ENCODE assay signal across 1 cellular context in genomic region chr14:23379331-23380196, GRCh38.
TF ChIP-seq lines count a peak whose summit lies in the region.

No MANE protein-coding gene starts in this region.

TF ChIP-seq in HepG2, 621 proteins besides CTCF, POLR2A, EP300 and RAD21 (continued from another document and continues in another):
- TF ChIP-seq, protein P1, sequence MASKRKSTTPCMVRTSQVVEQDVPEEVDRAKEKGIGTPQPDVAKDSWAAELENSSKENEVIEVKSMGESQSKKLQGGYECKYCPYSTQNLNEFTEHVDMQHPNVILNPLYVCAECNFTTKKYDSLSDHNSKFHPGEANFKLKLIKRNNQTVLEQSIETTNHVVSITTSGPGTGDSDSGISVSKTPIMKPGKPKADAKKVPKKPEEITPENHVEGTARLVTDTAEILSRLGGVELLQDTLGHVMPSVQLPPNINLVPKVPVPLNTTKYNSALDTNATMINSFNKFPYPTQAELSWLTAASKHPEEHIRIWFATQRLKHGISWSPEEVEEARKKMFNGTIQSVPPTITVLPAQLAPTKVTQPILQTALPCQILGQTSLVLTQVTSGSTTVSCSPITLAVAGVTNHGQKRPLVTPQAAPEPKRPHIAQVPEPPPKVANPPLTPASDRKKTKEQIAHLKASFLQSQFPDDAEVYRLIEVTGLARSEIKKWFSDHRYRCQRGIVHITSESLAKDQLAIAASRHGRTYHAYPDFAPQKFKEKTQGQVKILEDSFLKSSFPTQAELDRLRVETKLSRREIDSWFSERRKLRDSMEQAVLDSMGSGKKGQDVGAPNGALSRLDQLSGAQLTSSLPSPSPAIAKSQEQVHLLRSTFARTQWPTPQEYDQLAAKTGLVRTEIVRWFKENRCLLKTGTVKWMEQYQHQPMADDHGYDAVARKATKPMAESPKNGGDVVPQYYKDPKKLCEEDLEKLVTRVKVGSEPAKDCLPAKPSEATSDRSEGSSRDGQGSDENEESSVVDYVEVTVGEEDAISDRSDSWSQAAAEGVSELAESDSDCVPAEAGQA (IDR thresholded peaks at IDR 0.05; ENCODE audit: low read depth) = no peak
- TF ChIP-seq, protein P1 (CRISPR knock-in tag; IDR thresholded peaks at IDR 0.05; ENCODE audit: borderline replicate concordance) = no peak
- TF ChIP-seq ZNF12 (CRISPR knock-in tag; IDR thresholded peaks at IDR 0.05) = no peak
- TF ChIP-seq ZFP36L2 (CRISPR knock-in tag; IDR thresholded peaks at IDR 0.05) = no peak
- TF ChIP-seq, protein P2, sequence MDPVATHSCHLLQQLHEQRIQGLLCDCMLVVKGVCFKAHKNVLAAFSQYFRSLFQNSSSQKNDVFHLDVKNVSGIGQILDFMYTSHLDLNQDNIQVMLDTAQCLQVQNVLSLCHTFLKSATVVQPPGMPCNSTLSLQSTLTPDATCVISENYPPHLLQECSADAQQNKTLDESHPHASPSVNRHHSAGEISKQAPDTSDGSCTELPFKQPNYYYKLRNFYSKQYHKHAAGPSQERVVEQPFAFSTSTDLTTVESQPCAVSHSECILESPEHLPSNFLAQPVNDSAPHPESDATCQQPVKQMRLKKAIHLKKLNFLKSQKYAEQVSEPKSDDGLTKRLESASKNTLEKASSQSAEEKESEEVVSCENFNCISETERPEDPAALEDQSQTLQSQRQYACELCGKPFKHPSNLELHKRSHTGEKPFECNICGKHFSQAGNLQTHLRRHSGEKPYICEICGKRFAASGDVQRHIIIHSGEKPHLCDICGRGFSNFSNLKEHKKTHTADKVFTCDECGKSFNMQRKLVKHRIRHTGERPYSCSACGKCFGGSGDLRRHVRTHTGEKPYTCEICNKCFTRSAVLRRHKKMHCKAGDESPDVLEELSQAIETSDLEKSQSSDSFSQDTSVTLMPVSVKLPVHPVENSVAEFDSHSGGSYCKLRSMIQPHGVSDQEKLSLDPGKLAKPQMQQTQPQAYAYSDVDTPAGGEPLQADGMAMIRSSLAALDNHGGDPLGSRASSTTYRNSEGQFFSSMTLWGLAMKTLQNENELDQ (CRISPR knock-in tag; IDR thresholded peaks at IDR 0.05; ENCODE audit: borderline replicate concordance) = no peak
- TF ChIP-seq ZNF597 (CRISPR knock-in tag; IDR thresholded peaks at IDR 0.05) = no peak
- no peak for TF ChIP-seq ISX (CRISPR knock-in tag; conservative IDR thresholded peaks at IDR 0.05)
- peak; percentile 75; the same call in 1 of the 2 replicates for TF ChIP-seq ZNF580 (CRISPR knock-in tag; IDR thresholded peaks at IDR 0.05; ENCODE audit: borderline replicate concordance, low read depth)
- TF ChIP-seq ZKSCAN5 (CRISPR knock-in tag; IDR thresholded peaks at IDR 0.05) = no peak
- no peak for TF ChIP-seq TBL1XR1 (IDR thresholded peaks at IDR 0.05; ENCODE audit: borderline replicate concordance, low read length, partially characterized antibody)
- peak; percentile 89 for TF ChIP-seq KDM3A (CRISPR knock-in tag; IDR thresholded peaks at IDR 0.05; ENCODE audit: low read depth)
- no peak; the same call in 1 of the 2 replicates for TF ChIP-seq MYNN (CRISPR knock-in tag; IDR thresholded peaks at IDR 0.05; ENCODE audit: low read depth)
- TF ChIP-seq ZNF282 (IDR thresholded peaks at IDR 0.05; ENCODE audit: partially characterized antibody) = no peak
- TF ChIP-seq RARG (CRISPR knock-in tag; IDR thresholded peaks at IDR 0.05; ENCODE audit: low read depth) = no peak
- no peak for TF ChIP-seq TRIM24 (CRISPR knock-in tag; IDR thresholded peaks at IDR 0.05)
- peak; percentile 59; the same call in 1 of the 2 replicates for TF ChIP-seq ELF3 (CRISPR knock-in tag; IDR thresholded peaks at IDR 0.05)
- no peak for TF ChIP-seq KMT2B (CRISPR knock-in tag; IDR thresholded peaks at IDR 0.05)
- no peak for TF ChIP-seq PRDM4 (CRISPR knock-in tag; IDR thresholded peaks at IDR 0.05; ENCODE audit: borderline replicate concordance)
- TF ChIP-seq MTF2 (CRISPR knock-in tag; IDR thresholded peaks at IDR 0.05; ENCODE audit: borderline replicate concordance) = peak; percentile 94; the same call in 1 of the 2 replicates
- TF ChIP-seq ZSCAN29 (CRISPR knock-in tag; conservative IDR thresholded peaks at IDR 0.05) = no peak
- peak; percentile 47; the same call in 1 of the 2 replicates for TF ChIP-seq ZFX (CRISPR knock-in tag; IDR thresholded peaks at IDR 0.05; ENCODE audit: low read depth)
- no peak for TF ChIP-seq HHEX (CRISPR knock-in tag; IDR thresholded peaks at IDR 0.05)
- TF ChIP-seq POLR2AphosphoS2 (IDR thresholded peaks at IDR 0.05; ENCODE audit: low read depth, low read length) = no peak
- no peak; the same call in 1 of the 2 replicates for TF ChIP-seq JUND (CRISPR knock-in tag; IDR thresholded peaks at IDR 0.05)
- TF ChIP-seq TSC22D2 (CRISPR knock-in tag; IDR thresholded peaks at IDR 0.05; ENCODE audit: borderline replicate concordance) = peak; percentile 77; the same call in 1 of the 2 replicates
- TF ChIP-seq TCF7L2 (IDR thresholded peaks at IDR 0.05; ENCODE audit: low read depth, low read length) = no peak
- no peak for TF ChIP-seq FOXA1 (IDR thresholded peaks at IDR 0.05)
- no peak for TF ChIP-seq FOXA1 (CRISPR knock-in tag; IDR thresholded peaks at IDR 0.05)
- TF ChIP-seq ZNF7 (CRISPR knock-in tag; IDR thresholded peaks at IDR 0.05) = no peak
- peak; percentile 97; the same call in 1 of the 2 replicates for TF ChIP-seq FOXO4 (CRISPR knock-in tag; conservative IDR thresholded peaks at IDR 0.05)
- TF ChIP-seq, protein P3, sequence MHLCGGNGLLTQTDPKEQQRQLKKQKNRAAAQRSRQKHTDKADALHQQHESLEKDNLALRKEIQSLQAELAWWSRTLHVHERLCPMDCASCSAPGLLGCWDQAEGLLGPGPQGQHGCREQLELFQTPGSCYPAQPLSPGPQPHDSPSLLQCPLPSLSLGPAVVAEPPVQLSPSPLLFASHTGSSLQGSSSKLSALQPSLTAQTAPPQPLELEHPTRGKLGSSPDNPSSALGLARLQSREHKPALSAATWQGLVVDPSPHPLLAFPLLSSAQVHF (CRISPR knock-in tag; IDR thresholded peaks at IDR 0.05) = peak; percentile 56; the same call in 1 of the 2 replicates
- no peak; the same call in 1 of the 2 replicates for TF ChIP-seq ZNF839 (CRISPR knock-in tag; IDR thresholded peaks at IDR 0.05; ENCODE audit: borderline replicate concordance)
- TF ChIP-seq SMYD3 (CRISPR knock-in tag; IDR thresholded peaks at IDR 0.05) = no peak
- TF ChIP-seq ZNF296 (CRISPR knock-in tag; conservative IDR thresholded peaks at IDR 0.05) = 0 out of 2 replicates have a peak, but pooled peaks have one; percentile 49
- TF ChIP-seq RBFOX2 (IDR thresholded peaks at IDR 0.05; ENCODE audit: low read depth, low read length) = no peak
- no peak for TF ChIP-seq SMARCC2 (IDR thresholded peaks at IDR 0.05)
- no peak for TF ChIP-seq GMEB1 (CRISPR knock-in tag; IDR thresholded peaks at IDR 0.05; ENCODE audit: borderline replicate concordance)
- no peak for TF ChIP-seq ZNF879 (CRISPR knock-in tag; IDR thresholded peaks at IDR 0.05)
- TF ChIP-seq ZNF792 (CRISPR knock-in tag; IDR thresholded peaks at IDR 0.05) = peak; percentile 58; the same call in 1 of the 2 replicates
- TF ChIP-seq ZNF501 (CRISPR knock-in tag; IDR thresholded peaks at IDR 0.05) = peak; percentile 78
- TF ChIP-seq NCOA1 (CRISPR knock-in tag; IDR thresholded peaks at IDR 0.05) = no peak
- peak; percentile 66 for TF ChIP-seq MEIS2 (CRISPR knock-in tag; IDR thresholded peaks at IDR 0.05)
- TF ChIP-seq DDIT3 (CRISPR knock-in tag; IDR thresholded peaks at IDR 0.05) = no peak
- TF ChIP-seq AHR (CRISPR knock-in tag; IDR thresholded peaks at IDR 0.05) = peak; percentile 89; the same call in 1 of the 2 replicates
- no peak for TF ChIP-seq PRPF4 (IDR thresholded peaks at IDR 0.05; ENCODE audit: low read depth, low read length, poor library complexity, severe bottlenecking)
- TF ChIP-seq ZNF883 (CRISPR knock-in tag; IDR thresholded peaks at IDR 0.05; ENCODE audit: not compliant biosample characterization) = peak; percentile 67
- no peak for TF ChIP-seq ZBTB20 (CRISPR knock-in tag; IDR thresholded peaks at IDR 0.05; ENCODE audit: borderline replicate concordance, low read depth)
